Comparison of ENCODE assay signal across 19 cellular contexts in the genomic region with DNA sequence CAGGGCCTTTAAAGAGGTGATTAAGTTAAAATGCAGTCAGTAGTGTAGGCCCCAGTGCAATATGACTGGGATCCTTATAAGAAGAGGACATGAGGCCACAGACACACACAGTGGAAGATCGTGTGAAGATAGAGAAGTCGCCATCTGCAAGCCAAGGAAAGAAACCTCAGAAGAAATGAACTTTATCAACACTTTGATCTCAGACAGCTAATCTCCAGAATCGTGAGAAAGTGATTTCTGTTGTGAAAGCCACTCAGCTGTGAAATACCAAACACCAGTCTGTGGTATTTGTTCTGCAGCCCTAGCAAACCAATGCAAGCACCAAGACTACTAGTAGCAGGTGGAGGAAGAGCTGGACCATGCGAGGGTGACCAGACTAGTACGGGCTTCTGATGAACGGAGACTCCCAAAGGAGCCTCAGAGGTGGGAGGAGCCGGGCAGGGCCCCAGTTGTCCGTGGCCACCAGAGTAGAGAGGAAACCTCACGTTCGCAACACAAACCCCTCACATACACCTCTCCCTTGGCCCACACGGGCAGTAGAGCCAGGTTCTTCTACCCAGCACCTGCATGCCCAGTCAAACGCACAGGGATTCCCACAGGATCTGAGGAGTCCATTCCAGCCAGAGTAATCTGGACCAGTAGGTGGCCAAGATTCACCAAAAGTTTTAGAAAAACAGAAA.
DNase-seq lines count a peak whose midpoint lies in the region; ATAC-seq and TF ChIP-seq lines count a peak whose summit lies in the region.
"Had no signal": no experiment of that assay in that cellular context is flagged by ENCODE, and none has a peak within 500 bp of the region (broad histone marks: within the 10 kb centered on the region; RNA-seq: fewer than 3 reads in every experiment).

No MANE protein-coding gene starts in this region.

- H3K27me3 ChIP-seq in GM06990 (replicated peaks; ENCODE audit: control insufficient read depth, insufficient read depth, low read length): no peaks in the 10 kb centered on the region; the same call in 1 of the 2 replicates
- H3K27me3 ChIP-seq: neutrophil, testis had no signal

- CTCF ChIA-PET in activated CD8-positive, alpha-beta memory T cell treated with anti-CD3 and anti-CD28 coated beads, Interleukin-2, amount 10 ng/mL, durations not matched to agents 7 days and 5 days (lab: Charles Lee): interaction anchor here (1.1 kb wide), 1 partner anchor 707 kb away, joined by 3 read pairs; no protein-coding TSS in a partner anchor
- CTCF ChIA-PET in activated CD8-positive, alpha-beta T cell treated with anti-CD3 and anti-CD28 coated beads for 36 hours (lab: Charles Lee): no interaction called here

- H3K27me3 Mint-ChIP-seq in activated CD8-positive, alpha-beta memory T cell treated with anti-CD3 and anti-CD28 coated beads, Interleukin-2, amount 10 ng/mL, durations not matched to agents 7 days and 5 days: peaks cover 55% of the 10 kb centered on the region
- peaks cover 9% of the 10 kb centered on the region for H3K27me3 Mint-ChIP-seq in activated CD8-positive, alpha-beta T cell treated with anti-CD3 and anti-CD28 coated beads for 36 hours
- H3K27me3 Mint-ChIP-seq in natural killer cell treated with Interleukin-12 subunit alpha and Interleukin-12 subunit beta and Interleukin-15 and Interleukin-18, amount 100 ng/mL, for 72 hours: peaks cover 48 to 62% of the 10 kb centered on the region in 2 donors

- intact Hi-C loops in activated CD8-positive, alpha-beta T cell treated with anti-CD3 and anti-CD28 coated beads for 36 hours (cut with micrococcal nuclease): no loop called here

- peaks cover 16% of the 10 kb centered on the region for H3K4me1 Mint-ChIP-seq in activated CD8-positive, alpha-beta memory T cell treated with anti-CD3 and anti-CD28 coated beads, Interleukin-2, amount 10 ng/mL, durations not matched to agents 7 days and 5 days
- H3K4me1 Mint-ChIP-seq in activated CD8-positive, alpha-beta T cell treated with anti-CD3 and anti-CD28 coated beads for 36 hours (ENCODE audit: low read depth): peaks cover 14% of the 10 kb centered on the region
- peaks cover 17 to 19% of the 10 kb centered on the region in 2 donors for H3K4me1 Mint-ChIP-seq in natural killer cell treated with Interleukin-12 subunit alpha and Interleukin-12 subunit beta and Interleukin-15 and Interleukin-18, amount 100 ng/mL, for 72 hours (ENCODE audit: low read depth in 2 of 2)
- H3K4me1 Mint-ChIP-seq: CD14-positive monocyte had no signal

- TF ChIP-seq CTCF in GM06990 (IDR thresholded peaks at IDR 0.05; ENCODE audit: insufficient read depth, low read length, poor library complexity, severe bottlenecking): no peak
- TF ChIP-seq CTCF in activated CD8-positive, alpha-beta T cell treated with anti-CD3 and anti-CD28 coated beads for 36 hours (IDR thresholded peaks at IDR 0.05): no peak

- peak; percentile 67 for DNase-seq in activated CD8-positive, alpha-beta memory T cell treated with anti-CD3 and anti-CD28 coated beads, Interleukin-2, amount 10 ng/mL, durations not matched to agents 7 days and 5 days
- DNase-seq in activated CD8-positive, alpha-beta memory T cell treated with anti-CD3 and anti-CD28 coated beads for 24 hours: no peak
- DNase-seq in GM06990 (ENCODE audit: extremely low read depth, insufficient read length): peak; percentile 15
- peak; percentile 39 for DNase-seq in activated CD8-positive, alpha-beta T cell treated with anti-CD3 and anti-CD28 coated beads for 36 hours
- no peak for DNase-seq in natural killer cell treated with Interleukin-12 subunit alpha and Interleukin-12 subunit beta and Interleukin-15 and Interleukin-18, amount 100 ng/mL, for 72 hours (ENCODE audit: low spot score)
- DNase-seq: activated CD4-positive, alpha-beta T cell treated with anti-CD3 and anti-CD28 coated beads, Interleukin-2, amount 50 U/mL, for 4 hours; activated effector memory CD4-positive, alpha-beta T cell treated with Interleukin-2 at 50 U/mL for 16 hours; left ventricle myocardium superior; mucosa of descending colon; NCI-H1048; NCI-H2081; stimulated activated CD4-positive, alpha-beta T cell treated with anti-CD3 and anti-CD28 coated beads, Interleukin-12 subunit alpha, Interleukin-12 subunit beta, amount 100 ng/mL, for 4 hours; testis had no signal

- ATAC-seq in activated CD8-positive, alpha-beta memory T cell treated with anti-CD3 and anti-CD28 coated beads, Interleukin-2, amount 10 ng/mL, durations not matched to agents 7 days and 5 days: peak; percentile 93
- ATAC-seq in activated CD8-positive, alpha-beta T cell treated with anti-CD3 and anti-CD28 coated beads for 36 hours: peak; percentile 87
- peak; percentile 77 to 85 for ATAC-seq in natural killer cell treated with Interleukin-12 subunit alpha and Interleukin-12 subunit beta and Interleukin-15 and Interleukin-18, amount 100 ng/mL, for 72 hours
- ATAC-seq in HG03571 (IDR thresholded peaks at IDR 0.05; ENCODE audit: unreplicated experiment) (no peak), GM21515 (IDR thresholded peaks at IDR 0.05; ENCODE audit: unreplicated experiment) (no peak), GM21786 (IDR thresholded peaks at IDR 0.05; ENCODE audit: unreplicated experiment) (no peak)
- ATAC-seq: K562, left ventricle myocardium superior, mucosa of descending colon had no signal

- POLR2A ChIA-PET in activated CD8-positive, alpha-beta T cell treated with anti-CD3 and anti-CD28 coated beads for 36 hours (lab: Charles Lee): no interaction called here

- no peaks in the 10 kb centered on the region for H3K36me3 ChIP-seq in GM06990 (ENCODE audit: control insufficient read depth, insufficient read depth, low read length)
- H3K36me3 ChIP-seq: neutrophil had no signal

- no peaks in the 10 kb centered on the region for H3K36me3 Mint-ChIP-seq in activated CD8-positive, alpha-beta memory T cell treated with anti-CD3 and anti-CD28 coated beads, Interleukin-2, amount 10 ng/mL, durations not matched to agents 7 days and 5 days
- H3K36me3 Mint-ChIP-seq in activated CD8-positive, alpha-beta T cell treated with anti-CD3 and anti-CD28 coated beads for 36 hours (ENCODE audit: low read depth): no peaks in the 10 kb centered on the region
- peaks cover 4% of the 10 kb centered on the region for H3K36me3 Mint-ChIP-seq in natural killer cell treated with Interleukin-12 subunit alpha and Interleukin-12 subunit beta and Interleukin-15 and Interleukin-18, amount 100 ng/mL, for 72 hours
- H3K36me3 Mint-ChIP-seq: CD14-positive monocyte had no signal

- no peak overlapping the region for H3K27ac Mint-ChIP-seq in activated CD8-positive, alpha-beta memory T cell treated with anti-CD3 and anti-CD28 coated beads, Interleukin-2, amount 10 ng/mL, durations not matched to agents 7 days and 5 days
- H3K27ac Mint-ChIP-seq in activated CD8-positive, alpha-beta T cell treated with anti-CD3 and anti-CD28 coated beads for 36 hours: no peak overlapping the region
- H3K27ac Mint-ChIP-seq in natural killer cell treated with Interleukin-12 subunit alpha and Interleukin-12 subunit beta and Interleukin-15 and Interleukin-18, amount 100 ng/mL, for 72 hours: peak overlapping the region in 1 of 2 donors; percentile 32
- H3K27ac Mint-ChIP-seq: CD14-positive monocyte had no signal

- no peak overlapping the region for H3K4me3 Mint-ChIP-seq in activated CD8-positive, alpha-beta memory T cell treated with anti-CD3 and anti-CD28 coated beads, Interleukin-2, amount 10 ng/mL, durations not matched to agents 7 days and 5 days
- H3K4me3 Mint-ChIP-seq in activated CD8-positive, alpha-beta T cell treated with anti-CD3 and anti-CD28 coated beads for 36 hours: no peak overlapping the region
- H3K4me3 Mint-ChIP-seq in natural killer cell treated with Interleukin-12 subunit alpha and Interleukin-12 subunit beta and Interleukin-15 and Interleukin-18, amount 100 ng/mL, for 72 hours: peak overlapping the region; percentile 32
- H3K4me3 Mint-ChIP-seq: CD14-positive monocyte had no signal

- no peaks in the 10 kb centered on the region for H3K9me3 Mint-ChIP-seq in activated CD8-positive, alpha-beta memory T cell treated with anti-CD3 and anti-CD28 coated beads, Interleukin-2, amount 10 ng/mL, durations not matched to agents 7 days and 5 days (ENCODE audit: low read depth)
- H3K9me3 Mint-ChIP-seq in activated CD8-positive, alpha-beta T cell treated with anti-CD3 and anti-CD28 coated beads for 36 hours: no peaks in the 10 kb centered on the region
- H3K9me3 Mint-ChIP-seq in natural killer cell treated with Interleukin-12 subunit alpha and Interleukin-12 subunit beta and Interleukin-15 and Interleukin-18, amount 100 ng/mL, for 72 hours: no peaks in the 10 kb centered on the region

- H3K4me3 ChIP-seq in GM06990 (replicated peaks; ENCODE audit: low read depth, low read length): no peak overlapping the region
- H3K4me3 ChIP-seq: K562, mucosa of descending colon, testis had no signal

Comparison
In these comparisons a context has a peak if more than half of its experiments do, and no peak if none do; other contexts are left out.
1. DNase-seq: peak in activated CD8-positive, alpha-beta memory T cell treated with anti-CD3 and anti-CD28 coated beads, Interleukin-2, amount 10 ng/mL, durations not matched to agents 7 days and 5 days (single experiment), GM06990 (single experiment) and activated CD8-positive, alpha-beta T cell treated with anti-CD3 and anti-CD28 coated beads for 36 hours (single experiment); none in activated CD8-positive, alpha-beta memory T cell treated with anti-CD3 and anti-CD28 coated beads for 24 hours (single experiment) and natural killer cell treated with Interleukin-12 subunit alpha and Interleukin-12 subunit beta and Interleukin-15 and Interleukin-18, amount 100 ng/mL, for 72 hours (single experiment).
2. ATAC-seq: peak in activated CD8-positive, alpha-beta memory T cell treated with anti-CD3 and anti-CD28 coated beads, Interleukin-2, amount 10 ng/mL, durations not matched to agents 7 days and 5 days (single experiment), activated CD8-positive, alpha-beta T cell treated with anti-CD3 and anti-CD28 coated beads for 36 hours (single experiment) and natural killer cell treated with Interleukin-12 subunit alpha and Interleukin-12 subunit beta and Interleukin-15 and Interleukin-18, amount 100 ng/mL, for 72 hours (2 of 2); none in HG03571 (single experiment), GM21515 (single experiment) and GM21786 (single experiment).